ENCODE assay signal across 9 cellular contexts in genomic region chr17:48478224-48479013, GRCh38. TPM values are rescaled to one million over a fixed set of nuclear protein-coding genes. Genes with fewer than 3 reads are reported as not detected.
DNase-seq lines count a peak whose midpoint lies in the region; ATAC-seq, FAIRE-seq and TF ChIP-seq lines count a peak whose summit lies in the region.
"Had no signal": no experiment of that assay in that cellular context is flagged by ENCODE, and none has a peak within 500 bp of the region (broad histone marks: within the 10 kb centered on the region; RNA-seq: fewer than 3 reads in every experiment).

No MANE protein-coding gene starts in this region.

- FAIRE-seq in GM19239 (lab: Jason Lieb, UNC) (peak; percentile 86), H54 (lab: Jason Lieb, UNC) (no peak)

- H3K4me1 ChIP-seq in CD8-positive, alpha-beta T cell (ENCODE audit: insufficient read depth, low read length), result no peaks in the 10 kb centered on the region
- no peaks in the 10 kb centered on the region for H3K4me1 ChIP-seq in neural progenitor cell
- H3K4me1 ChIP-seq: right lobe of liver had no signal

- POLR2A ChIA-PET in CD8-positive, alpha-beta T cell (lab: Charles Lee), result interaction anchor here (0.9 kb wide), 1 partner anchor 62 kb away, joined by 3 read pairs; no protein-coding TSS in a partner anchor

- H3K36me3 Mint-ChIP-seq in CD8-positive, alpha-beta T cell, result no peaks in the 10 kb centered on the region
- H3K36me3 Mint-ChIP-seq in activated naive CD4-positive, alpha-beta T cell treated with anti-CD3 and anti-CD28 coated beads, Interleukin-2, amount 10 ng/mL, durations not matched to agents 7 days and 5 days, result no peaks in the 10 kb centered on the region
- no peaks in the 10 kb centered on the region for H3K36me3 Mint-ChIP-seq in neural progenitor cell

- H3F3A ChIP-seq in neural progenitor cell (ENCODE audit: low read depth), result no peaks in the 10 kb centered on the region

- intact Hi-C loops in CD8-positive, alpha-beta T cell (cut with DNase I, micrococcal nuclease), result no loop called here

- no peak overlapping the region for H3K27ac ChIP-seq in CD8-positive, alpha-beta T cell (ENCODE audit: low read depth, low read length)
- no peak overlapping the region for H3K27ac ChIP-seq in neural progenitor cell
- H3K27ac ChIP-seq: right lobe of liver had no signal

- H3K79me2 ChIP-seq in neural progenitor cell (ENCODE audit: low read depth), result no peaks in the 10 kb centered on the region

- no peak overlapping the region for H3K27ac Mint-ChIP-seq in CD8-positive, alpha-beta T cell
- H3K27ac Mint-ChIP-seq in activated naive CD4-positive, alpha-beta T cell treated with anti-CD3 and anti-CD28 coated beads, Interleukin-2, amount 10 ng/mL, durations not matched to agents 7 days and 5 days, result no peak overlapping the region
- no peak overlapping the region for H3K27ac Mint-ChIP-seq in neural progenitor cell

- no peak overlapping the region for H3K9ac ChIP-seq in neural progenitor cell

- ATAC-seq in CD8-positive, alpha-beta T cell, result peak; percentile 80
- ATAC-seq in HG03175 (IDR thresholded peaks at IDR 0.05; ENCODE audit: unreplicated experiment), result peak; percentile 86

- no peaks in the 10 kb centered on the region for H3K9me3 ChIP-seq in CD8-positive, alpha-beta T cell (ENCODE audit: low read length)
- no peaks in the 10 kb centered on the region for H3K9me3 ChIP-seq in neural progenitor cell (ENCODE audit: low read depth)
- H3K9me3 ChIP-seq: right lobe of liver had no signal

- no peak for TF ChIP-seq CTCF in CD8-positive, alpha-beta T cell (IDR thresholded peaks at IDR 0.05)
- TF ChIP-seq CTCF in neural progenitor cell (IDR thresholded peaks at IDR 0.05), result no peak

- no peak overlapping the region for H3K4me2 ChIP-seq in neural progenitor cell

- no peaks in the 10 kb centered on the region for H3K36me3 ChIP-seq in CD8-positive, alpha-beta T cell (ENCODE audit: insufficient read depth, low read length)
- H3K36me3 ChIP-seq in neural progenitor cell, result no peaks in the 10 kb centered on the region
- H3K36me3 ChIP-seq: right lobe of liver had no signal

- TF ChIP-seq POLR2A in H54 (IDR thresholded peaks at IDR 0.05; ENCODE audit: low read depth, low read length), result no peak

- CTCF ChIA-PET in CD8-positive, alpha-beta T cell (lab: Charles Lee), result interaction anchor here (1.5 to 1.6 kb wide), 2 partner anchors 37 to 142 kb away, joined by 4 to 6 read pairs; no protein-coding TSS in a partner anchor
- CTCF ChIA-PET in activated naive CD4-positive, alpha-beta T cell treated with anti-CD3 and anti-CD28 coated beads, Interleukin-2, amount 10 ng/mL, durations not matched to agents 7 days and 5 days (lab: Charles Lee), result interaction anchor here (0.9 to 1.2 kb wide), 3 partner anchors 13 to 38 kb away, joined by 3 to 4 read pairs (median 3); no protein-coding TSS in a partner anchor

- H3K4me3 ChIP-seq in CD8-positive, alpha-beta T cell (ENCODE audit: low read depth, low read length), result no peak overlapping the region
- no peak overlapping the region for H3K4me3 ChIP-seq in neural progenitor cell
- H3K4me3 ChIP-seq: right lobe of liver had no signal

- H3K4me1 Mint-ChIP-seq in CD8-positive, alpha-beta T cell (ENCODE audit: low read depth), result peaks cover 7% of the 10 kb centered on the region
- H3K4me1 Mint-ChIP-seq in activated naive CD4-positive, alpha-beta T cell treated with anti-CD3 and anti-CD28 coated beads, Interleukin-2, amount 10 ng/mL, durations not matched to agents 7 days and 5 days, result peaks cover 25% of the 10 kb centered on the region
- H3K4me1 Mint-ChIP-seq in neural progenitor cell, result peaks cover 11% of the 10 kb centered on the region

- H3K27me3 Mint-ChIP-seq in CD8-positive, alpha-beta T cell (ENCODE audit: low read depth), result peaks cover 2% of the 10 kb centered on the region
- H3K27me3 Mint-ChIP-seq in activated naive CD4-positive, alpha-beta T cell treated with anti-CD3 and anti-CD28 coated beads, Interleukin-2, amount 10 ng/mL, durations not matched to agents 7 days and 5 days, result peaks cover 41% of the 10 kb centered on the region
- H3K27me3 Mint-ChIP-seq in neural progenitor cell (ENCODE audit: insufficient read depth, low read depth), result peaks cover 4% of the 10 kb centered on the region

- H3K4me3 Mint-ChIP-seq in CD8-positive, alpha-beta T cell, result no peak overlapping the region
- H3K4me3 Mint-ChIP-seq in activated naive CD4-positive, alpha-beta T cell treated with anti-CD3 and anti-CD28 coated beads, Interleukin-2, amount 10 ng/mL, durations not matched to agents 7 days and 5 days, result no peak overlapping the region
- no peak overlapping the region for H3K4me3 Mint-ChIP-seq in neural progenitor cell

- H3K9me3 Mint-ChIP-seq in CD8-positive, alpha-beta T cell, result no peaks in the 10 kb centered on the region
- H3K9me3 Mint-ChIP-seq in activated naive CD4-positive, alpha-beta T cell treated with anti-CD3 and anti-CD28 coated beads, Interleukin-2, amount 10 ng/mL, durations not matched to agents 7 days and 5 days, result no peaks in the 10 kb centered on the region
- H3K9me3 Mint-ChIP-seq in neural progenitor cell, result no peaks in the 10 kb centered on the region

- no peaks in the 10 kb centered on the region for H3K27me3 ChIP-seq in CD8-positive, alpha-beta T cell (ENCODE audit: insufficient read depth, low read length)
- H3K27me3 ChIP-seq in neural progenitor cell, result no peaks in the 10 kb centered on the region
- H3K27me3 ChIP-seq: right lobe of liver had no signal

- DNase-seq in CD8-positive, alpha-beta T cell, result peak in 3 of 7 experiments; percentile 17 to 37 (median 21)
- peak; percentile 44 for DNase-seq in GM19239 (ENCODE audit: insufficient read length, low spot score)
- peak; percentile 42 for DNase-seq in activated naive CD4-positive, alpha-beta T cell treated with anti-CD3 and anti-CD28 coated beads, Interleukin-2, amount 10 ng/mL, durations not matched to agents 7 days and 5 days
- no peak for DNase-seq in NCI-H1436 treated with DMSO at 0.1 percent for 48 hours (lab: John Stamatoyannopoulos, UW)
- no peak for DNase-seq in neural progenitor cell (ENCODE audit: low spot score)
- DNase-seq in H54 (ENCODE audit: insufficient read length, low spot score), result no peak
- DNase-seq in DMS79 treated with DMSO at 0.1 percent for 48 hours (lab: John Stamatoyannopoulos, UW), result no peak
- DNase-seq: right lobe of liver had no signal

- H4K20me1 ChIP-seq in neural progenitor cell (ENCODE audit: low read depth), result no peaks in the 10 kb centered on the region

- H2AFZ ChIP-seq in neural progenitor cell (replicated peaks), result no peak overlapping the region

RNA-seq across cellular contexts. Expression of gene SKAP1, which starts 48.4 kb away (rescaled TPM):
- 10 to 100 TPM; 59.9 to 62.4 TPM for total RNA-seq in CD8-positive, alpha-beta T cell
- total RNA-seq in neural progenitor cell (ENCODE audit: low replicate concordance), result not detected in 2 replicates

RNA-seq across cellular contexts. Expression of gene HOXB1, which starts 52.4 kb away (rescaled TPM):
- total RNA-seq in CD8-positive, alpha-beta T cell, result not detected
- total RNA-seq in neural progenitor cell (ENCODE audit: low replicate concordance), result not detected in 2 replicates
- total RNA-seq: right lobe of liver had no signal

Comparison
In these comparisons a context has a peak if more than half of its experiments do, and no peak if none do; other contexts are left out.
1. DNase-seq: peak in GM19239 (single experiment) and activated naive CD4-positive, alpha-beta T cell treated with anti-CD3 and anti-CD28 coated beads, Interleukin-2, amount 10 ng/mL, durations not matched to agents 7 days and 5 days (single experiment); none in NCI-H1436 treated with DMSO at 0.1 percent for 48 hours (single experiment), neural progenitor cell (single experiment), H54 (single experiment) and DMS79 treated with DMSO at 0.1 percent for 48 hours (single experiment).
2. RNA of gene SKAP1, which starts 48.4 kb away (total RNA-seq): 59.9 to 62.4 TPM in CD8-positive, alpha-beta T cell; not detected in neural progenitor cell; every median in the first group is over 10 times any median in the second.